In genomic region chr2:20414806-20415205, GRCh38 we compare ENCODE assay signal across 20 cellular contexts.
"Had no signal": no experiment of that assay in that cellular context is flagged by ENCODE, and none has a peak within 500 bp of the region (broad histone marks: within the 10 kb centered on the region; RNA-seq: fewer than 3 reads in every experiment).

No MANE protein-coding gene starts in this region.

- ATAC-seq: activated CD8-positive, alpha-beta T cell treated with anti-CD3 and anti-CD28 coated beads, Interleukin-2, amount 10 ng/mL, durations not matched to agents 7 days and 5 days; activated T-helper 17 cell treated with anti-CD3 and anti-CD28 coated beads, Interleukin-2, amount 50 U/mL, for 72 hours; gastrocnemius medialis; heart right ventricle; left lobe of liver; naive thymus-derived CD8-positive, alpha-beta T cell; stimulated activated naive B cell treated with anti-CD40 and anti-IgM and Interleukin-4, amounts not matched to agents 10 μg/mL and 1 μg/mL and 100 μg/mL, for 72 hours; T-helper 17 cell had no signal

- H3K4me1 Mint-ChIP-seq: activated T-helper 17 cell treated with anti-CD3 and anti-CD28 coated beads, Interleukin-2, amount 50 U/mL, for 72 hours had no signal

- H3K27ac Mint-ChIP-seq: activated CD4-positive, alpha-beta T cell treated with anti-CD3 and anti-CD28 coated beads, Interleukin-2, amount 10 ng/mL, durations not matched to agents 24 days and 14 days; activated CD8-positive, alpha-beta T cell treated with anti-CD3 and anti-CD28 coated beads, Interleukin-2, amount 10 ng/mL, durations not matched to agents 7 days and 5 days; activated T-helper 17 cell treated with anti-CD3 and anti-CD28 coated beads, Interleukin-2, amount 50 U/mL, for 72 hours; stimulated activated naive B cell treated with anti-CD40 and anti-IgM and Interleukin-4, amounts not matched to agents 10 μg/mL and 1 μg/mL and 100 μg/mL, for 72 hours; T-helper 17 cell had no signal

- DNase-seq: activated CD4-positive, alpha-beta T cell treated with anti-CD3 and anti-CD28 coated beads, Interleukin-2, amount 10 ng/mL, durations not matched to agents 24 days and 14 days; activated CD4-positive, CD25-positive, alpha-beta regulatory T cell; activated CD8-positive, alpha-beta T cell treated with anti-CD3 and anti-CD28 coated beads, Interleukin-2, amount 10 ng/mL, durations not matched to agents 7 days and 5 days; activated naive CD4-positive, alpha-beta T cell treated with anti-CD3 and anti-CD28 coated beads, Interleukin-2, amount 50 U/mL, for 16 hours; activated T-cell treated with anti-CD3 and anti-CD28 coated beads for 4 hours; gastrocnemius medialis; heart right ventricle; mucosa of descending colon; naive thymus-derived CD8-positive, alpha-beta T cell; retina; stimulated activated CD4-positive, alpha-beta T cell treated with anti-CD3 and anti-CD28 coated beads, Interleukin-15, amount 100 ng/mL, for 24 hours; stimulated activated CD4-positive, alpha-beta T cell treated with anti-CD3 and anti-CD28 coated beads, Interleukin-4, amount 100 ng/mL, for 1 hour; stimulated activated naive B cell treated with anti-CD40 and anti-IgM and Interleukin-4, amounts not matched to agents 10 μg/mL and 1 μg/mL and 100 μg/mL, for 72 hours; T-helper 17 cell; thyroid gland had no signal

- H3K27ac ChIP-seq: gastrocnemius medialis, heart right ventricle, neutrophil, thyroid gland, vagina had no signal

- H3K36me3 ChIP-seq: gastrocnemius medialis, heart right ventricle, neutrophil, thyroid gland, vagina had no signal

- H3K27me3 ChIP-seq: gastrocnemius medialis, neutrophil, thyroid gland, vagina had no signal

- H3K4me3 Mint-ChIP-seq: activated CD4-positive, alpha-beta T cell treated with anti-CD3 and anti-CD28 coated beads, Interleukin-2, amount 10 ng/mL, durations not matched to agents 24 days and 14 days; activated CD8-positive, alpha-beta T cell treated with anti-CD3 and anti-CD28 coated beads, Interleukin-2, amount 10 ng/mL, durations not matched to agents 7 days and 5 days; activated T-helper 17 cell treated with anti-CD3 and anti-CD28 coated beads, Interleukin-2, amount 50 U/mL, for 72 hours; naive thymus-derived CD8-positive, alpha-beta T cell; stimulated activated naive B cell treated with anti-CD40 and anti-IgM and Interleukin-4, amounts not matched to agents 10 μg/mL and 1 μg/mL and 100 μg/mL, for 72 hours; T-helper 17 cell had no signal

- H3K4me3 ChIP-seq: gastrocnemius medialis, heart right ventricle, mucosa of descending colon, skin epidermis, thyroid gland, vagina had no signal
